1 cellular context compared by ENCODE assay signal in the genomic region with DNA sequence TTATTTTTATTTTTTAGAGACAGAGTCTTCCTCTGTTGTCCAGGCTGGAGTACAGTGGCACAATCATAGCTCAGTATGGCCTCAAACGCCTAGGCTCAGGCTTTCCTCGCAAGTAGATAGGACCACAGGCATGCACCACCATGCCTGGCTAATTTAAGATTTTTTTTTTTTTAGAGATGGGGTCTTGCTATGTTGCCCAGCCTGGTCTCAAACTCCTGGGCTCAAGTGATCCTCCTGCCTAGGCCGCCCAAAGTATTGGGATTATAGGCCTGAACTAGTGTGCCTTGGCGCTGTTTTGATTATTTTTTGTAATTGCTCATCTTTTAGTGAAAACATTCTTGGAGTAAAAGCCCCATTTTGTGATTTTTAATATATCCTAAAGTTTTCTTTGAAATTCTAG.
TF ChIP-seq lines count a peak whose summit lies in the region.

No MANE protein-coding gene starts in this region.

TF ChIP-seq in HEK293, 187 proteins besides CTCF, POLR2A, EP300 and RAD21 (continued from another document):
- TF ChIP-seq ZNF513 (tag by site-specific recombination; IDR thresholded peaks at IDR 0.05): no peak
